1 cellular context compared by ENCODE assay signal in genomic region chr5:80230269-80230992, GRCh38.
TF ChIP-seq lines count a peak whose summit lies in the region.

No MANE protein-coding gene starts in this region.

TF ChIP-seq in IMR-90, 13 proteins besides CTCF, POLR2A, EP300 and RAD21:
- TF ChIP-seq FOS (IDR thresholded peaks at IDR 0.05; ENCODE audit: low read depth, low read length), result no peak
- TF ChIP-seq CEBPB (IDR thresholded peaks at IDR 0.05; ENCODE audit: low read depth, low read length), result no peak
- no peak for TF ChIP-seq USF2 (IDR thresholded peaks at IDR 0.05; ENCODE audit: low read depth, low read length)
